Comparison of ENCODE assay signal across 8 cellular contexts in genomic region chr10:59176241-59177030, GRCh38. TPM values are rescaled to one million over a fixed set of nuclear protein-coding genes. Genes with fewer than 3 reads are reported as not detected.
DNase-seq lines count a peak whose midpoint lies in the region; ATAC-seq, FAIRE-seq and TF ChIP-seq lines count a peak whose summit lies in the region.

PHYHIPL (plus strand) TSS chr10:59176643; CDS start chr10:59176854, 211 bp downstream.

- no peak within 1 kb of the TSS for H3K18ac ChIP-seq in mesendoderm (ENCODE audit: low read length)

- no peaks in the 10 kb centered on the region for H3K79me2 ChIP-seq in mesendoderm (ENCODE audit: control insufficient read depth, insufficient read depth, low read length)

- no peak within 1 kb of the TSS for H2BK15ac ChIP-seq in mesendoderm (replicated peaks; ENCODE audit: low read depth)

- no peak for TF ChIP-seq CTCF in colonic mucosa (IDR thresholded peaks at IDR 0.05)

- no peak within 1 kb of the TSS for H3K9ac ChIP-seq in colonic mucosa (ENCODE audit: low read depth in 2 of 2, low read length in 2 of 2)
- H3K9ac ChIP-seq in mesendoderm (ENCODE audit: low read length) = no peak within 1 kb of the TSS

- H2AK5ac ChIP-seq in mesendoderm (ENCODE audit: low read length) = no peak within 1 kb of the TSS

- no peaks in the 10 kb centered on the region for H3K9me3 ChIP-seq in colonic mucosa
- H3K9me3 ChIP-seq in aorta (ENCODE audit: control insufficient read depth, low read length) = no peaks in the 10 kb centered on the region

- peak; percentile 84 for DNase-seq in DMS 273 (lab: John Stamatoyannopoulos, UW; ENCODE audit: unreplicated experiment)
- DNase-seq in NCI-H1694 (lab: John Stamatoyannopoulos, UW) = peak; percentile 42
- DNase-seq in colonic mucosa = no peak
- peak; percentile 60 for DNase-seq in mesendoderm
- peak; percentile 44 to 75 for DNase-seq in aorta
- no peak for DNase-seq in RCC 7860 (ENCODE audit: low spot score)
- DNase-seq in activated CD4-positive, CD25-positive, alpha-beta regulatory T cell (lab: John Stamatoyannopoulos, UW) = no peak

- H4K8ac ChIP-seq in mesendoderm (ENCODE audit: low read depth, low read length) = no peak within 1 kb of the TSS

- H2BK5ac ChIP-seq in mesendoderm (ENCODE audit: low read length) = no peak within 1 kb of the TSS

- H3K4ac ChIP-seq in mesendoderm (ENCODE audit: low read depth, low read length) = no peak within 1 kb of the TSS

- H3K56ac ChIP-seq in mesendoderm (ENCODE audit: low read length) = no peak within 1 kb of the TSS

- no peak within 1 kb of the TSS for H2BK120ac ChIP-seq in mesendoderm (ENCODE audit: low read depth, low read length)

- H3K4me3 ChIP-seq in colonic mucosa (peak within 1 kb of the TSS; percentile 27), mesendoderm (ENCODE audit: low read length) (no peak within 1 kb of the TSS), aorta (ENCODE audit: low read length in 2 of 2) (peak within 1 kb of the TSS in 1 of 2 donors; percentile 49)

- ATAC-seq in aorta (ENCODE audit: low FRiP score) (peak; percentile 66), HG03342 (IDR thresholded peaks at IDR 0.05; ENCODE audit: unreplicated experiment) (no peak)

- no peak for FAIRE-seq in RCC 7860 (lab: Jason Lieb, UNC)

- H3K27ac ChIP-seq in colonic mucosa (no peak within 1 kb of the TSS), mesendoderm (ENCODE audit: low read depth, low read length) (no peak within 1 kb of the TSS), aorta (ENCODE audit: low read depth in 1 of 2, low read length in 2 of 2) (no peak within 1 kb of the TSS)

- no peak within 1 kb of the TSS for H4K5ac ChIP-seq in mesendoderm (ENCODE audit: low read length)

- H3K79me1 ChIP-seq in mesendoderm (ENCODE audit: low read length) = no peaks in the 10 kb centered on the region

- H3K4me1 ChIP-seq in colonic mucosa (no peaks in the 10 kb centered on the region), mesendoderm (ENCODE audit: control insufficient read depth, low read depth, low read length) (no peaks in the 10 kb centered on the region), aorta (ENCODE audit: control insufficient read depth in 1 of 2, insufficient read depth in 2 of 2, low read length in 2 of 2) (peaks cover 0 to 1% of the 10 kb centered on the region in 2 donors)

- H3K36me3 ChIP-seq in colonic mucosa (no peaks in the 10 kb centered on the region), mesendoderm (ENCODE audit: control insufficient read depth, insufficient read depth, low read length) (no peaks in the 10 kb centered on the region), aorta (ENCODE audit: control insufficient read depth in 1 of 2, insufficient read depth in 2 of 2, low read length in 1 of 2) (no peaks in the 10 kb centered on the region)

- H3K4me2 ChIP-seq in mesendoderm (ENCODE audit: low read length) = peak within 1 kb of the TSS; percentile 43

- intact Hi-C loops in colonic mucosa (cut with DNase I) (no loop called here), aorta (cut with DNase I) (loop anchor here (5.0 to 10.0 kb wide), 3 partner anchors 99 to 392 kb away; no protein-coding TSS in a partner anchor)

- no peak within 1 kb of the TSS for H3K23ac ChIP-seq in mesendoderm (ENCODE audit: low read length)

- H3K27me3 ChIP-seq in colonic mucosa (peaks cover 17% of the 10 kb centered on the region), mesendoderm (ENCODE audit: insufficient read depth, low read length, poor library complexity) (peaks cover 9% of the 10 kb centered on the region), aorta (ENCODE audit: control insufficient read depth in 1 of 2, insufficient read depth in 2 of 2, low read length in 1 of 2) (no peaks in the 10 kb centered on the region)

- no CpG with 5 or more reads among the region's 90 CpGs for WGBS in mesendoderm (ENCODE audit: extremely low coverage, insufficient coverage, low lambda C conversion rate)
- 1% methylated on average over 68 to 90 of the region's 90 CpGs for WGBS in aorta, 2 donors

RNA-seq across cellular contexts. Expression of gene PHYHIPL, which starts in this region (rescaled TPM):
- under 1 TPM in 1 of 2 donors, not detected in 1; 0.30 TPM for total RNA-seq in colonic mucosa
- polyA plus RNA-seq in mesendoderm (2013, experiment 1 of 2) = 0.34 TPM
- 0.32 TPM for polyA plus RNA-seq in mesendoderm (2013, experiment 2 of 2)
- total RNA-seq in aorta = under 1 TPM; 0.19 to 0.54 TPM
- 1 to 10 TPM in 1 of 2 donors, under 1 TPM in 1; 0.54 to 2.3 TPM for polyA plus RNA-seq in aorta

Comparison
In these comparisons a context has a peak if more than half of its experiments do, and no peak if none do; other contexts are left out.
1. DNase-seq: peak in DMS 273 (single experiment), NCI-H1694 (single experiment), mesendoderm (single experiment) and aorta (2 of 2); none in colonic mucosa (single experiment), RCC 7860 (single experiment) and activated CD4-positive, CD25-positive, alpha-beta regulatory T cell (0 of 4).